In the genomic region with DNA sequence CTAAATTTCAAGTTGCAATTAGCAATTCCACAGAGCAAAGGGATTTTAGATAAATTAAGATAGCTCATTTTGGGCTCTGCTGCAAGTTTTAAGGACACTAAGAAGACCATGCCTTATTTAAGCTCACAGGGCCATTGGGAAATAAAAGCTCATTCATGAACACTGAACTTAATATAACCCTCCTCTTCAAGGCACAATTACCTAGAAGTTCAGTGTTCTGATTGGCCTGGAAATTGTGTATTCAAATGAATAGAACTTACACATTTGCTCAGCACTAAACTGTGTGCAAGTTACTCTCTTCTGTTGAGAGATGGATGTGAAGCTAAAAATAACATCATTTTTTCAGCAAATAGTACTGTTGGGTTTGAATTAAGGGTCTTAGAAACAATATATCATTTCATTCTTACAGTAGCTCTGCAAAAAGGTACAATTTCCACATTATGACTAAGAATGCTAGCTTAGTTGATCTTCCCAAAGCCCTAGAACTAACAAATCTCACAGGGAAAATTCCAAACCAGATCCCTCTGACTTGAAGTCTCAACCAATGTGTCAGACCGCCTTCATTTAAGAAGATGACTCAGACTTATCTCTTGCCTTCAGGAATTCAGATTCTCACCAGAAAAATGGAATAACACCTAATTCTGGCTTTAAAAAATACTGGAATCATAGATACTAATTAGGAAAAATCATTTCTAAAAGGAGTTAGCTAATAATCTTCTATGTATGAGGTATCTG, we compare ENCODE assay signal across 20 cellular contexts.
DNase-seq lines count a peak whose midpoint lies in the region; TF ChIP-seq lines count a peak whose summit lies in the region.
"Had no signal": no experiment of that assay in that cellular context is flagged by ENCODE, and none has a peak within 500 bp of the region (broad histone marks: within the 10 kb centered on the region; RNA-seq: fewer than 3 reads in every experiment).

No MANE protein-coding gene starts in this region.

- no peaks in the 10 kb centered on the region for H3K79me2 ChIP-seq in osteoblast (ENCODE audit: insufficient read depth, low read length)

- H3K4me3 ChIP-seq in fibroblast of pulmonary artery (replicated peaks; ENCODE audit: low read depth, low read length) (no peak overlapping the region), osteoblast (ENCODE audit: insufficient read depth, low read length) (no peak overlapping the region)
- H3K4me3 ChIP-seq: dorsolateral prefrontal cortex, gastroesophageal sphincter, SJCRH30, suprapubic skin had no signal

- DNase-seq in EH (ENCODE audit: low read depth) = peak; percentile 78
- peak; percentile 60 for DNase-seq in NCI-H226
- peak; percentile 12 for DNase-seq in fibroblast of pulmonary artery (ENCODE audit: low read depth)
- DNase-seq in osteoblast (ENCODE audit: insufficient read length, low spot score, missing footprints) = peak; percentile 25
- DNase-seq in NCI-H2081 (lab: John Stamatoyannopoulos, UW) = no peak
- no peak for DNase-seq in activated gamma-delta T cell (lab: John Stamatoyannopoulos, UW)
- no peak for DNase-seq in T-helper 2 cell
- DNase-seq: activated CD4-positive, alpha-beta T cell treated with anti-CD3 and anti-CD28 coated beads, Interleukin-2, amount 10 ng/mL, durations not matched to agents 7 days and 5 days; activated CD8-positive, alpha-beta memory T cell treated with anti-CD3 and anti-CD28 coated beads, Interleukin-2, amount 50 U/mL, for 48 hours; activated effector memory CD4-positive, alpha-beta T cell treated with anti-CD3 and anti-CD28 coated beads, Interleukin-2, amount 50 U/mL, for 16 hours; CD8-positive, alpha-beta memory T cell; DMS79 treated with DMSO at 0.1 percent for 48 hours; dorsolateral prefrontal cortex; kidney glomerular epithelial cell; NCI-H1694 treated with DMSO at 0.1 percent for 48 hours; OCI-M1; SJCRH30 had no signal

- H2AFZ ChIP-seq in osteoblast (ENCODE audit: low read length) = no peak overlapping the region

- H3K4me2 ChIP-seq in osteoblast (ENCODE audit: insufficient read depth, low read length) = no peak overlapping the region

- H3K36me3 ChIP-seq in osteoblast (ENCODE audit: insufficient read depth, low read length) = no peaks in the 10 kb centered on the region
- H3K36me3 ChIP-seq: gastroesophageal sphincter, SJCRH30, suprapubic skin had no signal

- H3K27ac ChIP-seq in osteoblast (ENCODE audit: low read depth, low read length) = no peak overlapping the region
- H3K27ac ChIP-seq: dorsolateral prefrontal cortex, gastroesophageal sphincter, SJCRH30, suprapubic skin, VCaP had no signal

- H3K9me3 ChIP-seq in osteoblast (ENCODE audit: low read depth, low read length) = no peaks in the 10 kb centered on the region
- H3K9me3 ChIP-seq: gastroesophageal sphincter, SJCRH30, suprapubic skin had no signal

- peaks cover 14% of the 10 kb centered on the region for H3K27me3 ChIP-seq in osteoblast (ENCODE audit: insufficient read depth, low read length)
- H3K27me3 ChIP-seq: SJCRH30, suprapubic skin had no signal

- TF ChIP-seq CTCF in fibroblast of pulmonary artery (IDR thresholded peaks at IDR 0.05; ENCODE audit: low read length, missing control alignments) (no peak), osteoblast (IDR thresholded peaks at IDR 0.05; ENCODE audit: extremely low read depth, low read depth, low read length) (no peak)

- H3K4me1 ChIP-seq in osteoblast (ENCODE audit: insufficient read depth, low read length) = no peaks in the 10 kb centered on the region
- H3K4me1 ChIP-seq: gastroesophageal sphincter, SJCRH30, suprapubic skin had no signal

- no peaks in the 10 kb centered on the region for H4K20me1 ChIP-seq in osteoblast (ENCODE audit: insufficient read depth, low read length)

Comparison
In these comparisons a context has a peak if more than half of its experiments do, and no peak if none do; other contexts are left out.
1. DNase-seq: peak in EH (single experiment), NCI-H226 (single experiment), fibroblast of pulmonary artery (single experiment) and osteoblast (single experiment); none in NCI-H2081 (0 of 2), activated gamma-delta T cell (single experiment) and T-helper 2 cell (0 of 5).